Comparison of ENCODE assay signal across 12 cellular contexts in the genomic region with DNA sequence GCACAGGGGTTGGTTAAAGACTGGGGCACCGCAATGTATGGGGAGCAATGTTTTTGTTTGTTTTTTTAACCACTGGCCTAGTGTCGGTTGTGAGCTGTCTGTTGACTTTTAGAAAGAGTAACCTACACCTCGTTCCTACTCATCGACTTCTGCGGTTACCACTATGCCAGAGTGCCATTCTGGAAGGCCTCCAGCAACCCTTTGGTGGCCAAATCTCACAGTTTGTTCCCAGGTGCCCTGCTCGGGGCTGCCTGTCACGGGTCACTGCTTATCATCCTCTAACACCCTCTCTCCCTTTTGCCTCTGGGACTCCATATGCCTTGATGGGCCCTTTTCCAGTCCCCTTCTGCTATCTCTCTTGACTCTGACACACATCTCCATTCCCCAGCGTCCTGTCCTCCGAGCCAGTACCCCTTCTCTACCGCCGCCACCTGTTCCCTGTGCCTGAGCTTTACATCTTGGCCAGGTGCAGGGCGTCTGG.
DNase-seq lines count a peak whose midpoint lies in the region; ATAC-seq and TF ChIP-seq lines count a peak whose summit lies in the region.
"Had no signal": no experiment of that assay in that cellular context is flagged by ENCODE, and none has a peak within 500 bp of the region (broad histone marks: within the 10 kb centered on the region; RNA-seq: fewer than 3 reads in every experiment).

No MANE protein-coding gene starts in this region.

- H3K4me1 ChIP-seq in heart left ventricle (peaks cover 3 to 57% (median 35%) of the 10 kb centered on the region in 12 donors), stomach smooth muscle (ENCODE audit: control insufficient read depth, insufficient read depth, low read length) (peaks cover 40% of the 10 kb centered on the region), esophagus squamous epithelium (peaks cover 0 to 30% (median 0%) of the 10 kb centered on the region in 3 donors)

- TF ChIP-seq POLR2A in heart left ventricle (IDR thresholded peaks at IDR 0.05) = no peak
- TF ChIP-seq POLR2A in esophagus squamous epithelium (IDR thresholded peaks at IDR 0.05) = no peak

- H3K9ac ChIP-seq in stomach smooth muscle (ENCODE audit: low read length in 2 of 2) = no peak overlapping the region
- H3K9ac ChIP-seq: parathyroid adenoma had no signal

- H3K9me3 ChIP-seq in heart left ventricle (no peaks in the 10 kb centered on the region), stomach smooth muscle (ENCODE audit: control insufficient read depth in 2 of 2, low read length in 2 of 2) (no peaks in the 10 kb centered on the region), esophagus squamous epithelium (no peaks in the 10 kb centered on the region)
- H3K9me3 ChIP-seq: mucosa of descending colon had no signal

- peak; percentile 47 for DNase-seq in HT1080 (ENCODE audit: low read depth)
- DNase-seq in RPMI8226 = peak; percentile 97
- DNase-seq in heart left ventricle = peak; percentile 59 to 88 (median 72)
- DNase-seq in NCI-H146 treated with DMSO at 0.1 percent for 48 hours (lab: John Stamatoyannopoulos, UW; ENCODE audit: unreplicated experiment) = no peak
- no peak for DNase-seq in NCI-H187 treated with DMSO at 0.1 percent for 48 hours (lab: John Stamatoyannopoulos, UW)
- DNase-seq in esophagus squamous epithelium (lab: John Stamatoyannopoulos, UW) = no peak
- DNase-seq: effector memory CD4-positive, alpha-beta T cell; mucosa of descending colon; MV-4-11; NCI-H446 had no signal

- H3K4me3 ChIP-seq in heart left ventricle = peak overlapping the region in 3 of 12 donors; percentile 1 to 19 (median 10)
- no peak overlapping the region for H3K4me3 ChIP-seq in stomach smooth muscle (ENCODE audit: low read length in 2 of 2)
- H3K4me3 ChIP-seq in esophagus squamous epithelium = no peak overlapping the region
- H3K4me3 ChIP-seq: mucosa of descending colon had no signal

- intact Hi-C loops in heart left ventricle (cut with DNase I) (loop anchor here in 5 of 10 donors (5.0 to 10.0 kb wide), 5 partner anchors 52 to 659 kb away; a partner anchor contains a TSS), esophagus squamous epithelium (cut with DNase I) (no loop called here)

- H3K27ac ChIP-seq in heart left ventricle (peak overlapping the region in 11 of 12 donors; percentile 23 to 84 (median 79)), stomach smooth muscle (ENCODE audit: low read length) (peak overlapping the region; percentile 31), esophagus squamous epithelium (no peak overlapping the region)
- H3K27ac ChIP-seq: parathyroid adenoma had no signal

- peak; percentile 87 to 92 (median 90) for ATAC-seq in heart left ventricle
- ATAC-seq: mucosa of descending colon had no signal

- 40 to 69% (median 62%) methylated on average over 11 to 12 of the region's 12 CpGs for WGBS in heart left ventricle, 4 donors
- WGBS in esophagus squamous epithelium, 2 donors = 81 to 85% methylated on average over 11 of the region's 12 CpGs

- TF ChIP-seq CTCF in heart left ventricle (IDR thresholded peaks at IDR 0.05) = no peak
- TF ChIP-seq CTCF in esophagus squamous epithelium (IDR thresholded peaks at IDR 0.05) = no peak

- H3K27me3 ChIP-seq in heart left ventricle = no peaks in the 10 kb centered on the region
- H3K27me3 ChIP-seq in stomach smooth muscle (ENCODE audit: control insufficient read depth in 1 of 2, insufficient read depth in 2 of 2, low read length in 2 of 2) = no peaks in the 10 kb centered on the region
- no peaks in the 10 kb centered on the region for H3K27me3 ChIP-seq in esophagus squamous epithelium

- H3K36me3 ChIP-seq in heart left ventricle (no peaks in the 10 kb centered on the region), stomach smooth muscle (ENCODE audit: control insufficient read depth in 2 of 2, insufficient read depth in 2 of 2, low read length in 2 of 2) (no peaks in the 10 kb centered on the region), esophagus squamous epithelium (no peaks in the 10 kb centered on the region)

Comparison
In these comparisons a context has a peak if more than half of its experiments do, and no peak if none do; other contexts are left out.
1. DNase-seq: peak in HT1080 (single experiment), RPMI8226 (single experiment) and heart left ventricle (5 of 5); none in NCI-H146 treated with DMSO at 0.1 percent for 48 hours (single experiment), NCI-H187 treated with DMSO at 0.1 percent for 48 hours (single experiment) and esophagus squamous epithelium (single experiment).
2. H3K27ac ChIP-seq: peak in heart left ventricle (11 of 12) and stomach smooth muscle (single experiment); none in esophagus squamous epithelium (0 of 4).